2 cellular contexts compared by ENCODE assay signal in genomic region chr14:101061411-101062064, GRCh38.
TF ChIP-seq lines count a peak whose summit lies in the region.

No MANE protein-coding gene starts in this region.

TF ChIP-seq in IMR-90, 13 proteins besides CTCF, POLR2A, EP300 and RAD21:
- TF ChIP-seq SMC3 (IDR thresholded peaks at IDR 0.05; ENCODE audit: low read depth, low read length) (no peak), MAFK (IDR thresholded peaks at IDR 0.05; ENCODE audit: low read depth, low read length) (no peak), RFX5 (IDR thresholded peaks at IDR 0.05; ENCODE audit: low read depth, low read length) (no peak), MXI1 (IDR thresholded peaks at IDR 0.05; ENCODE audit: borderline replicate concordance, low read depth, low read length) (no peak), USF2 (IDR thresholded peaks at IDR 0.05; ENCODE audit: low read depth, low read length) (no peak), CEBPB (IDR thresholded peaks at IDR 0.05; ENCODE audit: low read depth, low read length) (no peak), CHD1 (IDR thresholded peaks at IDR 0.05; ENCODE audit: low read depth, low read length) (no peak), RCOR1 (IDR thresholded peaks at IDR 0.05; ENCODE audit: insufficient replicate concordance, low read length) (no peak), BHLHE40 (IDR thresholded peaks at IDR 0.05; ENCODE audit: low read depth, low read length) (no peak)

TF ChIP-seq in H1, 55 proteins besides CTCF, POLR2A, EP300 and RAD21:
- no peak for TF ChIP-seq ATF3 (IDR thresholded peaks at IDR 0.05; ENCODE audit: insufficient read depth, low read depth, low read length)
- no peak for TF ChIP-seq PHF8 (conservative IDR thresholded peaks at IDR 0.05; ENCODE audit: low read depth, low read length)
- TF ChIP-seq ASH2L (IDR thresholded peaks at IDR 0.05; ENCODE audit: low read length): no peak
- TF ChIP-seq KDM5A (IDR thresholded peaks at IDR 0.05; ENCODE audit: low read length): no peak
- TF ChIP-seq TCF12 (IDR thresholded peaks at IDR 0.05; ENCODE audit: low read depth, low read length): no peak
- no peak for TF ChIP-seq KDM4A (IDR thresholded peaks at IDR 0.05; ENCODE audit: low read depth, low read length, severe bottlenecking)
- no peak for TF ChIP-seq GTF2F1 (IDR thresholded peaks at IDR 0.05; ENCODE audit: borderline replicate concordance, low read depth, low read length)
- no peak for TF ChIP-seq RNF2 (IDR thresholded peaks at IDR 0.05; ENCODE audit: borderline replicate concordance, low read depth, low read length, missing control alignments, poor library complexity, severe bottlenecking)
- TF ChIP-seq BCL11A (IDR thresholded peaks at IDR 0.05; ENCODE audit: low read depth in 2 of 2, low read length in 2 of 2): no peak
- TF ChIP-seq CTBP2 (IDR thresholded peaks at IDR 0.05; ENCODE audit: borderline replicate concordance, insufficient read depth, insufficient read length, low read length): no peak
- no peak for TF ChIP-seq RXRA (IDR thresholded peaks at IDR 0.05; ENCODE audit: insufficient read depth, low read depth, low read length)
- no peak for TF ChIP-seq GABPA (IDR thresholded peaks at IDR 0.05; ENCODE audit: borderline replicate concordance, insufficient read depth, low read length)
- TF ChIP-seq CHD7 (IDR thresholded peaks at IDR 0.05; ENCODE audit: insufficient replicate concordance, low read length): no peak
- no peak for TF ChIP-seq SP2 (IDR thresholded peaks at IDR 0.05; ENCODE audit: low read length)
